11 cellular contexts compared by ENCODE assay signal in the genomic region with DNA sequence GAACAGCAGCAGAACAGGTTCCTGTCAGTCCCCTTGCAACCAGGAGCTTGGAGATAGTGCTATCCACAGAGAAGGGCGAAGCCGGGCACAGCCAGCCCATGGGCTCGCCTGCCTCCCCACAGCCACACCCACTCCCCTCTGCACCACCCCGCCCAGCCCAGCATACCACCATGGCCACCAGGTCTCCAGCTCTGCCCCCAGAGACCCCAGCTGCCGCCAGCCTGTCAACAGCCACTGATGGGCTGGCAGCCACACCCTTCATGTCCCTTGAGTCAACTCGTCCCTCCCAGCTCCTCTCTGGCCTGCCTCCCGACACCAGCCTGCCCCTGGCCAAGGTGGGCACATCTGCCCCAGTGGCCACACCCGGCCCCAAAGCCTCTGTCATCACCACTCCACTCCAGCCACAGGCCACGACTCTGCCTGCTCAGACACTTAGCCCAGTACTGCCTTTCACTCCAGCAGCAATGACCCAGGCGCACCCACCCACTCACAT.
"Had no signal": no experiment of that assay in that cellular context is flagged by ENCODE, and none has a peak within 500 bp of the region (broad histone marks: within the 10 kb centered on the region; RNA-seq: fewer than 3 reads in every experiment).

No MANE protein-coding gene starts in this region.

- H3K4me3 Mint-ChIP-seq: activated naive CD8-positive, alpha-beta T cell treated with anti-CD3 and anti-CD28 coated beads for 36 hours; stimulated activated naive B cell treated with anti-CD40 and anti-IgM and Interleukin-4, amounts not matched to agents 10 μg/mL and 1 μg/mL and 100 μg/mL, for 72 hours had no signal

- H3K36me3 ChIP-seq: ascending aorta, gastrocnemius medialis had no signal

- H3K27ac ChIP-seq: ascending aorta, gastrocnemius medialis, VCaP had no signal

- H3K4me1 Mint-ChIP-seq: activated naive CD8-positive, alpha-beta T cell treated with anti-CD3 and anti-CD28 coated beads for 36 hours had no signal

- H3K36me3 Mint-ChIP-seq: activated naive CD8-positive, alpha-beta T cell treated with anti-CD3 and anti-CD28 coated beads for 36 hours; naive B cell; stimulated activated naive B cell treated with anti-CD40 and anti-IgM and Interleukin-4, amounts not matched to agents 10 μg/mL and 1 μg/mL and 100 μg/mL, for 72 hours had no signal

- H3K4me3 ChIP-seq: ascending aorta, gastrocnemius medialis had no signal

- H3K9me3 Mint-ChIP-seq: activated naive CD8-positive, alpha-beta T cell treated with anti-CD3 and anti-CD28 coated beads for 36 hours; stimulated activated naive B cell treated with anti-CD40 and anti-IgM and Interleukin-4, amounts not matched to agents 10 μg/mL and 1 μg/mL and 100 μg/mL, for 72 hours had no signal

- DNase-seq: activated gamma-delta T cell treated with Interleukin-2 at 50 U/mL for 16 hours; activated naive CD8-positive, alpha-beta T cell treated with anti-CD3 and anti-CD28 coated beads for 36 hours; activated T-cell treated with anti-CD3 and anti-CD28 coated beads, Interleukin-2, amount 50 U/mL, for 1 hour; effector memory CD4-positive, alpha-beta T cell; left ventricle myocardium superior; naive B cell; right cardiac atrium; stimulated activated naive B cell treated with anti-CD40 and anti-IgM and Interleukin-4, amounts not matched to agents 10 μg/mL and 1 μg/mL and 100 μg/mL, for 72 hours had no signal

- H3K27me3 ChIP-seq: ascending aorta, gastrocnemius medialis had no signal

- H3K4me1 ChIP-seq: ascending aorta had no signal

- H3K27ac Mint-ChIP-seq: activated naive CD8-positive, alpha-beta T cell treated with anti-CD3 and anti-CD28 coated beads for 36 hours; stimulated activated naive B cell treated with anti-CD40 and anti-IgM and Interleukin-4, amounts not matched to agents 10 μg/mL and 1 μg/mL and 100 μg/mL, for 72 hours had no signal

- H3K9me3 ChIP-seq: ascending aorta, gastrocnemius medialis had no signal
